1 cellular context compared by ENCODE assay signal in genomic region chr16:68486671-68487495, GRCh38.
TF ChIP-seq lines count a peak whose summit lies in the region.

No MANE protein-coding gene starts in this region.

TF ChIP-seq in HepG2, 621 proteins besides CTCF, POLR2A, EP300 and RAD21:
- TF ChIP-seq KDM5A (IDR thresholded peaks at IDR 0.05; ENCODE audit: borderline replicate concordance, low read length) (no peak), EEA1 (CRISPR knock-in tag; IDR thresholded peaks at IDR 0.05; ENCODE audit: borderline replicate concordance) (no peak), GATA4 (IDR thresholded peaks at IDR 0.05; ENCODE audit: borderline replicate concordance, low read depth) (no peak), NFIB (CRISPR knock-in tag; IDR thresholded peaks at IDR 0.05; ENCODE audit: borderline replicate concordance) (no peak), ZNF616 (CRISPR knock-in tag; IDR thresholded peaks at IDR 0.05; ENCODE audit: low read depth) (no peak), KLF12 (CRISPR knock-in tag; IDR thresholded peaks at IDR 0.05; ENCODE audit: borderline replicate concordance) (no peak), SETDB1 (CRISPR knock-in tag; IDR thresholded peaks at IDR 0.05; ENCODE audit: borderline replicate concordance) (no peak), ATF7-NPFF (CRISPR knock-in tag; IDR thresholded peaks at IDR 0.05; ENCODE audit: low read depth) (no peak), CCDC6 (CRISPR knock-in tag; IDR thresholded peaks at IDR 0.05) (no peak), ZNF768 (CRISPR knock-in tag; IDR thresholded peaks at IDR 0.05) (no peak), NR2C2 (CRISPR knock-in tag; IDR thresholded peaks at IDR 0.05; ENCODE audit: borderline replicate concordance) (no peak)
- TF ChIP-seq, protein P1, sequence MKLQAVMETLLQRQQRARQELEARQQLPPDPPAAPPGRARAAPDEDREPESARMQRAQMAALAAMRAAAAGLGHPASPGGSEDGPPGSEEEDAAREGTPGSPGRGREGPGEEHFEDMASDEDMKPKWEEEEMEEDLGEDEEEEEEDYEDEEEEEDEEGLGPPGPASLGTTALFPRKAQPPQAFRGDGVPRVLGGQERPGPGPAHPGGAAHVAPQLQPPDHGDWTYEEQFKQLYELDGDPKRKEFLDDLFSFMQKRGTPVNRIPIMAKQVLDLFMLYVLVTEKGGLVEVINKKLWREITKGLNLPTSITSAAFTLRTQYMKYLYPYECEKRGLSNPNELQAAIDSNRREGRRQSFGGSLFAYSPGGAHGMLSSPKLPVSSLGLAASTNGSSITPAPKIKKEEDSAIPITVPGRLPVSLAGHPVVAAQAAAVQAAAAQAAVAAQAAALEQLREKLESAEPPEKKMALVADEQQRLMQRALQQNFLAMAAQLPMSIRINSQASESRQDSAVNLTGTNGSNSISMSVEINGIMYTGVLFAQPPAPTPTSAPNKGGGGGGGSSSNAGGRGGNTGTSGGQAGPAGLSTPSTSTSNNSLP (IDR thresholded peaks at IDR 0.05; ENCODE audit: low read depth, low read length) = no peak
- TF ChIP-seq, protein P2, sequence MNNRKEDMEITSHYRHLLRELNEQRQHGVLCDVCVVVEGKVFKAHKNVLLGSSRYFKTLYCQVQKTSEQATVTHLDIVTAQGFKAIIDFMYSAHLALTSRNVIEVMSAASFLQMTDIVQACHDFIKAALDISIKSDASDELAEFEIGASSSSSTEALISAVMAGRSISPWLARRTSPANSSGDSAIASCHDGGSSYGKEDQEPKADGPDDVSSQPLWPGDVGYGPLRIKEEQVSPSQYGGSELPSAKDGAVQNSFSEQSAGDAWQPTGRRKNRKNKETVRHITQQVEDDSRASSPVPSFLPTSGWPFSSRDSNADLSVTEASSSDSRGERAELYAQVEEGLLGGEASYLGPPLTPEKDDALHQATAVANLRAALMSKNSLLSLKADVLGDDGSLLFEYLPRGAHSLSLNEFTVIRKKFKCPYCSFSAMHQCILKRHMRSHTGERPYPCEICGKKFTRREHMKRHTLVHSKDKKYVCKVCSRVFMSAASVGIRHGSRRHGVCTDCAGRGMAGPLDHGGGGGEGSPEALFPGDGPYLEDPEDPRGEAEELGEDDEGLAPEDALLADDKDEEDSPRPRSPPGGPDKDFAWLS (CRISPR knock-in tag; IDR thresholded peaks at IDR 0.05; ENCODE audit: borderline replicate concordance) = no peak
